10 cellular contexts compared by ENCODE assay signal in genomic region chr12:6092784-6093722, GRCh38. TPM values are rescaled to one million over a fixed set of nuclear protein-coding genes. Genes with fewer than 3 reads are reported as not detected.
DNase-seq lines count a peak whose midpoint lies in the region; ATAC-seq and TF ChIP-seq lines count a peak whose summit lies in the region.
"Had no signal": no experiment of that assay in that cellular context is flagged by ENCODE, and none has a peak within 500 bp of the region (broad histone marks: within the 10 kb centered on the region; RNA-seq: fewer than 3 reads in every experiment).

No MANE protein-coding gene starts in this region.

- H3K36me3 ChIP-seq in PC-3 (ENCODE audit: low read depth, low read length) (no peaks in the 10 kb centered on the region), esophagus muscularis mucosa (peaks cover 0 to 64% (median 0%) of the 10 kb centered on the region in 4 donors)

- BruUV-seq in PC-3 (replicated peaks; lab: Mats Ljungman, UMichigan): no TSS peak

- TF ChIP-seq CTCF in PC-3 (conservative IDR thresholded peaks at IDR 0.05; ENCODE audit: low read depth, low read length): no peak
- TF ChIP-seq CTCF in esophagus muscularis mucosa (IDR thresholded peaks at IDR 0.05): no peak
- TF ChIP-seq CTCF in progenitor cell of endocrine pancreas (IDR thresholded peaks at IDR 0.05; ENCODE audit: unreplicated experiment): no peak

- H3K27me3 ChIP-seq in PC-3 (ENCODE audit: low read length): no peaks in the 10 kb centered on the region
- no peaks in the 10 kb centered on the region for H3K27me3 ChIP-seq in esophagus muscularis mucosa

- H4K20me1 ChIP-seq in PC-3 (ENCODE audit: low read length): no peaks in the 10 kb centered on the region

- DNase-seq in EH (ENCODE audit: low read depth): peak; percentile 91
- DNase-seq in PC-3: peak; percentile 93
- DNase-seq in esophagus muscularis mucosa (ENCODE audit: extremely low spot score): no peak
- DNase-seq in progenitor cell of endocrine pancreas (ENCODE audit: low spot score, unreplicated experiment): no peak
- no peak for DNase-seq in activated gamma-delta T cell (lab: John Stamatoyannopoulos, UW)
- DNase-seq in activated CD4-positive, alpha-beta memory T cell treated with anti-CD3 and anti-CD28 coated beads, Interleukin-2, amount 10 ng/mL, durations not matched to agents 7 days and 5 days: no peak
- no peak for DNase-seq in middle frontal gyrus (ENCODE audit: extremely low spot score, low spot score)
- DNase-seq: activated CD4-positive, CD25-positive, alpha-beta regulatory T cell treated with anti-CD3 and anti-CD28 coated beads, Interleukin-2, amount 50 U/mL, for 72 hours had no signal

- CTCF ChIA-PET in PC-3 (lab: Charles Lee): no interaction called here
- CTCF ChIA-PET in activated CD4-positive, alpha-beta memory T cell treated with anti-CD3 and anti-CD28 coated beads, Interleukin-2, amount 10 ng/mL, durations not matched to agents 7 days and 5 days (lab: Charles Lee): interaction anchor here (0.8 to 1.3 kb wide), 4 partner anchors 9 to 191 kb away, joined by 3 read pairs; no protein-coding TSS in a partner anchor

- H3K27ac ChIP-seq in PC-3 (ENCODE audit: low read length) (peak overlapping the region; percentile 85), esophagus muscularis mucosa (replicated peaks in 1 of 4) (peak overlapping the region; percentile 31 to 66 (median 54))

- H3K4me1 Mint-ChIP-seq in progenitor cell of endocrine pancreas (ENCODE audit: low read depth): peaks cover 9% of the 10 kb centered on the region
- no peaks in the 10 kb centered on the region for H3K4me1 Mint-ChIP-seq in activated CD4-positive, alpha-beta memory T cell treated with anti-CD3 and anti-CD28 coated beads, Interleukin-2, amount 10 ng/mL, durations not matched to agents 7 days and 5 days

- intact Hi-C loops in PC-3 (cut with micrococcal nuclease): no loop called here
- intact Hi-C loops in esophagus muscularis mucosa (cut with DNase I): no loop called here

- no peaks in the 10 kb centered on the region for H3F3A ChIP-seq in PC-3 (ENCODE audit: low read length, unreplicated experiment)

- H3K79me2 ChIP-seq in PC-3 (ENCODE audit: low read length): no peaks in the 10 kb centered on the region

- ATAC-seq in PC-3: peak; percentile 90
- ATAC-seq in activated CD4-positive, CD25-positive, alpha-beta regulatory T cell treated with anti-CD3 and anti-CD28 coated beads, Interleukin-2, amount 50 U/mL, for 24 hours: no peak
- ATAC-seq: GM12878 had no signal

- peak overlapping the region; percentile 69 for H2AFZ ChIP-seq in PC-3 (ENCODE audit: low read length)

- no peak overlapping the region for H3K9ac ChIP-seq in PC-3 (ENCODE audit: low read length)

- H3K4me3 ChIP-seq in PC-3 (ENCODE audit: low read length) (peak overlapping the region; percentile 51), esophagus muscularis mucosa (no peak overlapping the region)
- H3K4me3 ChIP-seq: GM12878 had no signal

- H3K4me2 ChIP-seq in PC-3 (ENCODE audit: low read length): peak overlapping the region; percentile 84

- H3K27ac Mint-ChIP-seq in progenitor cell of endocrine pancreas: peak overlapping the region; percentile 81
- no peak overlapping the region for H3K27ac Mint-ChIP-seq in activated CD4-positive, alpha-beta memory T cell treated with anti-CD3 and anti-CD28 coated beads, Interleukin-2, amount 10 ng/mL, durations not matched to agents 7 days and 5 days

- H3K9me3 Mint-ChIP-seq in progenitor cell of endocrine pancreas (ENCODE audit: low read depth): peaks cover 2% of the 10 kb centered on the region
- no peaks in the 10 kb centered on the region for H3K9me3 Mint-ChIP-seq in activated CD4-positive, alpha-beta memory T cell treated with anti-CD3 and anti-CD28 coated beads, Interleukin-2, amount 10 ng/mL, durations not matched to agents 7 days and 5 days

- H3K9me3 ChIP-seq in PC-3 (ENCODE audit: low read length) (no peaks in the 10 kb centered on the region), esophagus muscularis mucosa (no peaks in the 10 kb centered on the region)

- H3K4me1 ChIP-seq in PC-3 (ENCODE audit: insufficient read depth, low read length) (peaks cover 49% of the 10 kb centered on the region), esophagus muscularis mucosa (peaks cover 47 to 61% (median 59%) of the 10 kb centered on the region in 4 donors)

- no peak for TF ChIP-seq POLR2A in esophagus muscularis mucosa (IDR thresholded peaks at IDR 0.05; ENCODE audit: low read depth)

- POLR2A ChIA-PET in PC-3 (lab: Charles Lee; ENCODE audit: unreplicated experiment): no interaction called here
- POLR2A ChIA-PET in activated CD4-positive, alpha-beta memory T cell treated with anti-CD3 and anti-CD28 coated beads, Interleukin-2, amount 10 ng/mL, durations not matched to agents 7 days and 5 days (lab: Charles Lee): no interaction called here

- H3K4me3 Mint-ChIP-seq in progenitor cell of endocrine pancreas (ENCODE audit: low read depth): no peak overlapping the region
- H3K4me3 Mint-ChIP-seq in activated CD4-positive, alpha-beta memory T cell treated with anti-CD3 and anti-CD28 coated beads, Interleukin-2, amount 10 ng/mL, durations not matched to agents 7 days and 5 days: no peak overlapping the region

- WGBS in esophagus muscularis mucosa: 50% methylated on average over 7 of the region's 9 CpGs

- peaks cover 3% of the 10 kb centered on the region for H3K27me3 Mint-ChIP-seq in progenitor cell of endocrine pancreas
- peaks cover 26% of the 10 kb centered on the region for H3K27me3 Mint-ChIP-seq in activated CD4-positive, alpha-beta memory T cell treated with anti-CD3 and anti-CD28 coated beads, Interleukin-2, amount 10 ng/mL, durations not matched to agents 7 days and 5 days

- no peaks in the 10 kb centered on the region for H3K9me2 ChIP-seq in PC-3 (replicated peaks; ENCODE audit: low read length)

- no peak for TF ChIP-seq EP300 in esophagus muscularis mucosa (IDR thresholded peaks at IDR 0.05)

- H3K36me3 Mint-ChIP-seq in progenitor cell of endocrine pancreas (ENCODE audit: insufficient read depth): no peaks in the 10 kb centered on the region
- H3K36me3 Mint-ChIP-seq in activated CD4-positive, alpha-beta memory T cell treated with anti-CD3 and anti-CD28 coated beads, Interleukin-2, amount 10 ng/mL, durations not matched to agents 7 days and 5 days (ENCODE audit: low read depth): no peaks in the 10 kb centered on the region

RNA-seq across cellular contexts. Expression of gene VWF, which starts 31.4 kb away (rescaled TPM):
- total RNA-seq in PC-3 (2014; rRNA removed) (not detected in 2 replicates), esophagus muscularis mucosa (100 to 1,000 TPM; 163 to 367 (median 253) TPM), progenitor cell of endocrine pancreas (0.10 and 0.22 TPM in 2 replicates)
- total RNA-seq in activated CD4-positive, alpha-beta memory T cell treated with anti-CD3 and anti-CD28 coated beads, Interleukin-2, amount 10 ng/mL, durations not matched to agents 7 days and 5 days: not detected

Comparison
In these comparisons a context has a peak if more than half of its experiments do, and no peak if none do; other contexts are left out.
1. DNase-seq: peak in EH (single experiment) and PC-3 (single experiment); none in esophagus muscularis mucosa (single experiment), progenitor cell of endocrine pancreas (single experiment), activated gamma-delta T cell (single experiment), activated CD4-positive, alpha-beta memory T cell treated with anti-CD3 and anti-CD28 coated beads, Interleukin-2, amount 10 ng/mL, durations not matched to agents 7 days and 5 days (single experiment) and middle frontal gyrus (single experiment).
2. RNA of gene VWF, which starts 31.4 kb away (total RNA-seq): 163 to 367 TPM in esophagus muscularis mucosa; 0.10 to 0.22 TPM in progenitor cell of endocrine pancreas, not detected in PC-3 and not detected in activated CD4-positive, alpha-beta memory T cell treated with anti-CD3 and anti-CD28 coated beads, Interleukin-2, amount 10 ng/mL, durations not matched to agents 7 days and 5 days; every median in the first group is over 100 times any median in the second.